In genomic region chr20:37920270-37920669, GRCh38 we compare ENCODE assay signal across 21 cellular contexts. TPM values are rescaled to one million over a fixed set of nuclear protein-coding genes. Genes with fewer than 3 reads are reported as not detected.
DNase-seq lines count a peak whose midpoint lies in the region; ATAC-seq lines count a peak whose summit lies in the region.
"Had no signal": no experiment of that assay in that cellular context is flagged by ENCODE, and none has a peak within 500 bp of the region (broad histone marks: within the 10 kb centered on the region; RNA-seq: fewer than 3 reads in every experiment).

No MANE protein-coding gene starts in this region.

- no peaks in the 10 kb centered on the region for H3K9me3 Mint-ChIP-seq in activated T-cell treated with anti-CD3 and anti-CD28 coated beads, Interleukin-2, amount 50 U/mL, for 72 hours
- H3K9me3 Mint-ChIP-seq: activated naive CD4-positive, alpha-beta T cell treated with anti-CD3 and anti-CD28 coated beads, Interleukin-2, amount 50 U/mL, for 24 hours; effector memory CD8-positive, alpha-beta T cell; natural killer cell had no signal

- no peaks in the 10 kb centered on the region for H3K36me3 Mint-ChIP-seq in activated T-cell treated with anti-CD3 and anti-CD28 coated beads, Interleukin-2, amount 50 U/mL, for 72 hours (ENCODE audit: insufficient read depth in 2 of 2)
- H3K36me3 Mint-ChIP-seq: activated CD8-positive, alpha-beta memory T cell treated with anti-CD3 and anti-CD28 coated beads, Interleukin-2, amount 10 ng/mL, durations not matched to agents 7 days and 5 days; activated naive CD4-positive, alpha-beta T cell treated with anti-CD3 and anti-CD28 coated beads, Interleukin-2, amount 50 U/mL, for 24 hours; CD14-positive monocyte; natural killer cell had no signal

- H3K27me3 Mint-ChIP-seq in activated T-cell treated with anti-CD3 and anti-CD28 coated beads, Interleukin-2, amount 50 U/mL, for 72 hours (ENCODE audit: low read depth) = peaks cover 21% of the 10 kb centered on the region

- no peak overlapping the region for H3K4me3 Mint-ChIP-seq in activated T-cell treated with anti-CD3 and anti-CD28 coated beads, Interleukin-2, amount 50 U/mL, for 72 hours
- H3K4me3 Mint-ChIP-seq: activated CD8-positive, alpha-beta memory T cell treated with anti-CD3 and anti-CD28 coated beads, Interleukin-2, amount 10 ng/mL, durations not matched to agents 7 days and 5 days; activated naive CD4-positive, alpha-beta T cell treated with anti-CD3 and anti-CD28 coated beads, Interleukin-2, amount 50 U/mL, for 24 hours; CD14-positive monocyte; effector memory CD8-positive, alpha-beta T cell; natural killer cell had no signal

- ATAC-seq in activated T-cell treated with anti-CD3 and anti-CD28 coated beads, Interleukin-2, amount 50 U/mL, for 72 hours (replicated peaks in 1 of 2) = peak; percentile 40 to 41
- ATAC-seq: activated CD4-positive, CD25-positive, alpha-beta regulatory T cell treated with anti-CD3 and anti-CD28 coated beads, Interleukin-2, amount 50 U/mL, for 24 hours; activated CD8-positive, alpha-beta memory T cell treated with anti-CD3 and anti-CD28 coated beads, Interleukin-2, amount 10 ng/mL, durations not matched to agents 7 days and 5 days; effector memory CD8-positive, alpha-beta T cell; heart left ventricle; natural killer cell had no signal

- H3K4me1 Mint-ChIP-seq in activated T-cell treated with anti-CD3 and anti-CD28 coated beads, Interleukin-2, amount 50 U/mL, for 72 hours (ENCODE audit: low read depth) = peaks cover 34% of the 10 kb centered on the region
- H3K4me1 Mint-ChIP-seq: CD14-positive monocyte had no signal

- peak; percentile 28 to 52 (median 32) for DNase-seq in NCI-H1417 (lab: John Stamatoyannopoulos, UW)
- DNase-seq in NCI-H1417 treated with DMSO at 0.1 percent for 48 hours (lab: John Stamatoyannopoulos, UW) = no peak
- peak; percentile 50 to 65 for DNase-seq in activated T-cell treated with anti-CD3 and anti-CD28 coated beads, Interleukin-2, amount 50 U/mL, for 72 hours
- no peak for DNase-seq in activated T-cell treated with anti-CD3 and anti-CD28 coated beads, Interleukin-2, amount 50 U/mL, for 1 hour
- DNase-seq in NCI-H1105 treated with DMSO at 0.1 percent for 48 hours (lab: John Stamatoyannopoulos, UW) = peak; percentile 41
- peak; percentile 76 for DNase-seq in left kidney (ENCODE audit: low read depth, low spot score)
- DNase-seq in NCI-H1092 (lab: John Stamatoyannopoulos, UW) = no peak
- DNase-seq in NOMO-1 treated with dmso at 0.1 percent for 144 hours (lab: John Stamatoyannopoulos, UW; ENCODE audit: unreplicated experiment) = no peak
- DNase-seq: activated CD8-positive, alpha-beta memory T cell treated with anti-CD3 and anti-CD28 coated beads, Interleukin-2, amount 10 ng/mL, durations not matched to agents 7 days and 5 days; anterior cingulate cortex; colonic mucosa; effector memory CD8-positive, alpha-beta T cell; erythroblast; heart left ventricle; natural killer cell; stomach; thyroid gland had no signal

- H3K27ac Mint-ChIP-seq in activated T-cell treated with anti-CD3 and anti-CD28 coated beads, Interleukin-2, amount 50 U/mL, for 72 hours = no peak overlapping the region
- H3K27ac Mint-ChIP-seq: activated CD8-positive, alpha-beta memory T cell treated with anti-CD3 and anti-CD28 coated beads, Interleukin-2, amount 10 ng/mL, durations not matched to agents 7 days and 5 days; activated naive CD4-positive, alpha-beta T cell treated with anti-CD3 and anti-CD28 coated beads, Interleukin-2, amount 50 U/mL, for 24 hours; CD14-positive monocyte; effector memory CD8-positive, alpha-beta T cell; natural killer cell had no signal

RNA-seq across cellular contexts. Expression of gene VSTM2L, which starts 17.3 kb away (rescaled TPM):
- total RNA-seq in activated T-cell treated with anti-CD3 and anti-CD28 coated beads, Interleukin-2, amount 50 U/mL, for 72 hours = under 1 TPM in 1 of 2 donors, not detected in 1; 0.60 TPM
- total RNA-seq: mononuclear cell had no signal

Comparison
In these comparisons a context has a peak if more than half of its experiments do, and no peak if none do; other contexts are left out.
1. DNase-seq: peak in NCI-H1417 (3 of 3), activated T-cell treated with anti-CD3 and anti-CD28 coated beads, Interleukin-2, amount 50 U/mL, for 72 hours (2 of 2), NCI-H1105 treated with DMSO at 0.1 percent for 48 hours (single experiment) and left kidney (single experiment); none in NCI-H1417 treated with DMSO at 0.1 percent for 48 hours (single experiment), activated T-cell treated with anti-CD3 and anti-CD28 coated beads, Interleukin-2, amount 50 U/mL, for 1 hour (single experiment), NCI-H1092 (single experiment) and NOMO-1 treated with dmso at 0.1 percent for 144 hours (single experiment).